In the genomic region with DNA sequence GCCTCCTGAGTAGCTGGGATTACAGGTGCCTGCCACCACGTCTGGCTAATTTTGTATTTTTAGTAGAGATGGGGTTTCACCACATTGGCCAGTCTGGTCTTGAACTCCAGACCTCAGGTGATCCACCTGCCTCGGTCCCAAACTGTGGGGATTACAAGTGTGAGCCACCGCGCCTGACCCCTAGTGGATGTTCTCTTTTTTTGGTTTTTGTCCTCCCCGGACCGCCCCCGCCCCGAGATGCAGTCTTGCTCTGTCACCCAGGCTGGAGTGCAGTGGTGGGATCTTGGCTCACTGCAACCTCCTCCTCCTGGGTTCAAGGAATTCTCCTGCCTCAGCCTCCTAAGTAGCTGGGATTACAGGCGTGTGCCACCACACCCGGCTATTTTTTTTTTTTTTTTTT, we compare ENCODE assay signal across 13 cellular contexts. TPM values are rescaled to one million over a fixed set of nuclear protein-coding genes. Genes with fewer than 3 reads are reported as not detected.
A peak's percentile ranks its signal among the peaks of the same experiment; 100 is the strongest.
DNase-seq lines count a peak whose midpoint lies in the region; ATAC-seq, FAIRE-seq and TF ChIP-seq lines count a peak whose summit lies in the region.
"Not testable (repeated sequence)": the region's sequence is repeated elsewhere in the genome, so short reads cannot be mapped to it uniquely, and the experiment has no call there.
"Had no signal": no experiment of that assay in that cellular context is flagged by ENCODE, and none has a peak within 500 bp of the region (broad histone marks: within the 10 kb centered on the region; RNA-seq: fewer than 3 reads in every experiment).

No MANE protein-coding gene starts in this region.

- ATAC-seq in activated CD8-positive, alpha-beta memory T cell treated with anti-CD3 and anti-CD28 coated beads, Interleukin-2, amount 10 ng/mL, durations not matched to agents 7 days and 5 days, result peak; percentile 39
- peak; percentile 79 for ATAC-seq in GM12878

- intact Hi-C loops in GM12878 (cut with micrococcal nuclease; ENCODE audit: unreplicated experiment), result loop anchor here (2.0 to 10.0 kb wide), 2 partner anchors 135 to 209 kb away; a partner anchor contains a TSS

- TF ChIP-seq EP300 in SK-N-SH (IDR thresholded peaks at IDR 0.05; ENCODE audit: borderline replicate concordance in 1 of 2, low read depth in 1 of 2, low read length in 1 of 2); GM12878 (IDR thresholded peaks at IDR 0.05; ENCODE audit: borderline replicate concordance in 1 of 2, control insufficient read depth in 1 of 2, low read depth in 2 of 2, low read length in 2 of 2): not testable (repeated sequence)

- TF ChIP-seq CTCF in AG04450 (IDR thresholded peaks at IDR 0.05; ENCODE audit: low read depth, low read length) (0 out of 2 replicates have a peak, but pooled peaks have one; percentile 2), GM12875 (IDR thresholded peaks at IDR 0.05; ENCODE audit: borderline replicate concordance, insufficient read depth, low read depth, low read length) (peak; percentile 36; the same call in 1 of the 2 replicates), MM.1S (IDR thresholded peaks at IDR 0.05; ENCODE audit: low read length) (peak; percentile 25; the same call in 1 of the 2 replicates), SK-N-SH (IDR thresholded peaks at IDR 0.05) (peak; percentile 38), GM12878 (IDR thresholded peaks at IDR 0.05 in 2 of 3, conservative IDR thresholded peaks at IDR 0.05 in 1 of 3; ENCODE audit: control insufficient read depth in 2 of 3, extremely low read depth in 1 of 3, insufficient read depth in 1 of 3, low read depth in 3 of 3, low read length in 3 of 3) (peak; percentile 31 to 38 (median 34); a peak in 5 of 6 replicates), hepatocyte (IDR thresholded peaks at IDR 0.05; ENCODE audit: poor library complexity) (peak; percentile 10)

- H3K9me3 ChIP-seq in AG04450 (ENCODE audit: control insufficient read depth, insufficient read depth, low read length); MM.1S (replicated peaks; ENCODE audit: insufficient read depth, low read length); SK-N-SH; GM12878 (replicated peaks; ENCODE audit: control insufficient read depth, insufficient read depth, low read length); hepatocyte (ENCODE audit: low read depth): not testable (repeated sequence)

- in situ Hi-C loops in GM12878 (cut with MboI), result not testable (repeated sequence)

- not testable (repeated sequence) for H4K20me1 ChIP-seq in MM.1S (ENCODE audit: insufficient read depth, low read length); SK-N-SH (ENCODE audit: insufficient read depth); GM12878 (ENCODE audit: control insufficient read depth, insufficient read depth); hepatocyte (ENCODE audit: insufficient read depth, poor library complexity, severe bottlenecking)

- H3K27ac ChIP-seq in AG04450 (ENCODE audit: low read depth, low read length); MM.1S (ENCODE audit: low read length); SK-N-SH (ENCODE audit: low read depth in 2 of 2, low read length in 1 of 2); GM12878 (ENCODE audit: control insufficient read depth, insufficient read depth); hepatocyte: not testable (repeated sequence)

- RAD21 ChIA-PET in GM12878 (lab: Charles Lee; ENCODE audit: unreplicated experiment), result interaction anchor here (0.7 to 0.9 kb wide), 4 partner anchors 99 to 506 kb away, joined by 3 read pairs; no protein-coding TSS in a partner anchor

- not testable (repeated sequence) for H3K4me3 Mint-ChIP-seq in activated CD8-positive, alpha-beta memory T cell treated with anti-CD3 and anti-CD28 coated beads, Interleukin-2, amount 10 ng/mL, durations not matched to agents 7 days and 5 days

- TF ChIP-seq RAD21 in SK-N-SH (IDR thresholded peaks at IDR 0.05; ENCODE audit: low read length), result not testable (repeated sequence)
- TF ChIP-seq RAD21 in GM12878 (IDR thresholded peaks at IDR 0.05; ENCODE audit: insufficient read depth, low read depth, low read length), result peak; percentile 36

- not testable (repeated sequence) for H3K4me3 ChIP-seq in AG04450 (ENCODE audit: low read depth, low read length); GM12875 (ENCODE audit: low read depth, low read length); MM.1S (ENCODE audit: low read length); SK-N-SH (ENCODE audit: low read depth in 2 of 2, low read length in 1 of 2); GM12878; hepatocyte

- 22% methylated on average over 10 of the region's 10 CpGs for WGBS in SK-N-SH (ENCODE audit: low lambda C conversion rate)
- WGBS in GM12878 (ENCODE audit: insufficient coverage, insufficient replicate concordance, low lambda C conversion rate, missing lambda C conversion rate), result 13% methylated on average over 10 of the region's 10 CpGs
- 48% methylated on average over 10 of the region's 10 CpGs for WGBS in hepatocyte (ENCODE audit: low lambda C conversion rate, missing lambda C conversion rate)

- H3K79me2 ChIP-seq in MM.1S (ENCODE audit: low read length); SK-N-SH (ENCODE audit: insufficient read depth); GM12878 (ENCODE audit: control insufficient read depth, insufficient read depth, low read length); hepatocyte: not testable (repeated sequence)

- not testable (repeated sequence) for H3K4me2 ChIP-seq in MM.1S (ENCODE audit: low read depth, low read length); SK-N-SH; GM12878 (ENCODE audit: control insufficient read depth, insufficient read depth); hepatocyte

- H3K27me3 ChIP-seq in AG04450 (ENCODE audit: control insufficient read depth, insufficient read depth, low read length) (peaks cover 18% of the 10 kb centered on the region), MM.1S (replicated peaks; ENCODE audit: insufficient read depth, low read length) (peaks cover 75% of the 10 kb centered on the region), SK-N-SH (ENCODE audit: insufficient read depth) (peaks cover 29% of the 10 kb centered on the region)
- not testable (repeated sequence) for H3K27me3 ChIP-seq in GM12878 (replicated peaks in 1 of 2; ENCODE audit: control insufficient read depth in 2 of 2, insufficient read depth in 2 of 2, low read length in 1 of 2); hepatocyte

- DNase-seq in AG04450 (ENCODE audit: low read depth, low spot score); MM.1S; SK-N-SH; GM12878 (ENCODE audit: low read depth, low spot score); hepatocyte (ENCODE audit: low spot score): not testable (repeated sequence)
- DNase-seq in activated CD8-positive, alpha-beta memory T cell treated with anti-CD3 and anti-CD28 coated beads, Interleukin-2, amount 10 ng/mL, durations not matched to agents 7 days and 5 days, result peak; percentile 44
- peak; percentile 25 for DNase-seq in stimulated activated CD4-positive, alpha-beta T cell treated with anti-CD3 and anti-CD28 coated beads, Interleukin-1b, Interleukin-23, amount 100 ng/mL, for 48 hours

- not testable (repeated sequence) for BruUV-seq in GM12878 (replicated peaks; lab: Mats Ljungman, UMichigan)

- H3F3A ChIP-seq in MM.1S (ENCODE audit: insufficient read depth, low read length); SK-N-SH (replicated peaks; ENCODE audit: insufficient read depth): not testable (repeated sequence)

- peaks cover 37% of the 10 kb centered on the region for H3K27me3 Mint-ChIP-seq in activated CD8-positive, alpha-beta memory T cell treated with anti-CD3 and anti-CD28 coated beads, Interleukin-2, amount 10 ng/mL, durations not matched to agents 7 days and 5 days

- H3K36me3 ChIP-seq in MM.1S (replicated peaks; ENCODE audit: insufficient read depth, low read length); SK-N-SH (replicated peaks in 1 of 2; ENCODE audit: control insufficient read depth in 1 of 2, insufficient read depth in 2 of 2, low read length in 1 of 2); GM12878 (ENCODE audit: control insufficient read depth in 2 of 2, insufficient read depth in 2 of 2, low read length in 1 of 2); hepatocyte (replicated peaks; ENCODE audit: insufficient read depth, low read depth): not testable (repeated sequence)

- TF ChIP-seq POLR2A in GM12878 (IDR thresholded peaks at IDR 0.05; ENCODE audit: low read depth, low read length), result not testable (repeated sequence)

- not testable (repeated sequence) for H3K9me3 Mint-ChIP-seq in activated CD8-positive, alpha-beta memory T cell treated with anti-CD3 and anti-CD28 coated beads, Interleukin-2, amount 10 ng/mL, durations not matched to agents 7 days and 5 days (ENCODE audit: low read depth)

- H3K9me2 ChIP-seq in MM.1S (replicated peaks; ENCODE audit: insufficient read depth, low read length); SK-N-SH; hepatocyte (replicated peaks; ENCODE audit: insufficient read depth): not testable (repeated sequence)

- FAIRE-seq in GM12878 (lab: Jason Lieb, UNC), result not testable (repeated sequence)

- not testable (repeated sequence) for H2AFZ ChIP-seq in MM.1S (ENCODE audit: low read length); SK-N-SH (ENCODE audit: low read depth); GM12878 (ENCODE audit: control insufficient read depth, low read depth, low read length); hepatocyte

- not testable (repeated sequence) for H3K4me1 Mint-ChIP-seq in activated CD8-positive, alpha-beta memory T cell treated with anti-CD3 and anti-CD28 coated beads, Interleukin-2, amount 10 ng/mL, durations not matched to agents 7 days and 5 days

- SMC1A ChIA-PET in GM12878 (lab: Charles Lee; ENCODE audit: uncharacterized antibody, unreplicated experiment), result interaction anchor here (1.7 kb wide), 1 partner anchor 100 kb away, joined by 4 read pairs; no protein-coding TSS in a partner anchor

- CTCF ChIA-PET in AG04450 (lab: Charles Lee) (interaction anchor here (1.0 to 1.8 kb wide), 3 partner anchors 98 to 236 kb away, joined by 3 to 5 read pairs (median 4); no protein-coding TSS in a partner anchor), SK-N-SH (lab: Yijun Ruan, JAX) (interaction anchor here (1.4 to 2.4 kb wide), 3 partner anchors 9 to 210 kb away, joined by 4 to 9 read pairs (median 6); a partner anchor contains a TSS), GM12878 (lab: Yijun Ruan, JAX) (interaction anchor here (0.6 to 1.1 kb wide), 2 partner anchors 65 to 210 kb away, joined by 3 read pairs; a partner anchor contains a TSS)
- CTCF ChIA-PET in activated CD8-positive, alpha-beta memory T cell treated with anti-CD3 and anti-CD28 coated beads, Interleukin-2, amount 10 ng/mL, durations not matched to agents 7 days and 5 days (lab: Charles Lee), result interaction anchor here (1.1 to 2.1 kb wide), 2 partner anchors 102 to 210 kb away, joined by 3 to 8 read pairs; a partner anchor contains a TSS

- H3K36me3 Mint-ChIP-seq in activated CD8-positive, alpha-beta memory T cell treated with anti-CD3 and anti-CD28 coated beads, Interleukin-2, amount 10 ng/mL, durations not matched to agents 7 days and 5 days, result not testable (repeated sequence)

- not testable (repeated sequence) for H3K27ac Mint-ChIP-seq in activated CD8-positive, alpha-beta memory T cell treated with anti-CD3 and anti-CD28 coated beads, Interleukin-2, amount 10 ng/mL, durations not matched to agents 7 days and 5 days

- not testable (repeated sequence) for H3K4me1 ChIP-seq in MM.1S (ENCODE audit: low read length); SK-N-SH (ENCODE audit: control insufficient read depth in 1 of 2, insufficient read depth in 2 of 2, low read depth in 1 of 2, low read length in 1 of 2); GM12878 (ENCODE audit: control insufficient read depth, insufficient read depth, low read length); hepatocyte (ENCODE audit: insufficient read depth)

- POLR2A ChIA-PET in AG04450 (lab: Yijun Ruan, JAX); SK-N-SH (lab: Yijun Ruan, JAX); GM12878 (lab: Charles Lee): not testable (repeated sequence)

- H3K9ac ChIP-seq in MM.1S (ENCODE audit: low read length); SK-N-SH; GM12878 (ENCODE audit: control insufficient read depth, insufficient read depth, low read length): not testable (repeated sequence)

RNA-seq across cellular contexts. Expression of a gene that starts 4.6 kb away (rescaled TPM):
- polyA plus RNA-seq in AG04450 (2011; rRNA removed), result not detected in 2 replicates
- not detected in 2 replicates for polyA minus RNA-seq in AG04450 (2011; rRNA and poly(A)+ RNA removed)
- not detected in 2 replicates for polyA plus RNA-seq in SK-N-SH (2012; rRNA removed)
- not detected in 2 replicates for polyA plus RNA-seq in SK-N-SH (2012; cell fraction: cytosol; rRNA removed)
- 0.04 and 0.20 TPM in 2 replicates for polyA plus RNA-seq in SK-N-SH (2012; cell fraction: nucleus; rRNA removed)
- total RNA-seq in activated CD8-positive, alpha-beta memory T cell treated with anti-CD3 and anti-CD28 coated beads, Interleukin-2, amount 10 ng/mL, durations not matched to agents 7 days and 5 days, result under 1 TPM in 1 of 2 experiments, not detected in 1; 0.06 TPM
- total RNA-seq in GM12878 (2013; cell fraction: nucleolus; rRNA removed), result not detected in 2 replicates
- total RNA-seq in GM12878 (2014; rRNA removed), result not detected in 2 replicates
- total RNA-seq in GM12878 (2014; rRNA removed; fragmentation: Illumina TruSeq; extraction: Trizol), result not detected in 2 replicates
- 0.03 and 0.05 TPM in 2 replicates for total RNA-seq in GM12878 (2021)
- polyA plus RNA-seq in GM12878 (2011; ENCODE audit: low read depth), result not detected
- not detected in 2 replicates for polyA plus RNA-seq in GM12878 (2011; rRNA removed)
- under 0.01 and 0.19 TPM in 2 replicates for polyA plus RNA-seq in GM12878 (2011; cell fraction: cytosol; rRNA removed)
- 0.27 and 0.59 TPM in 2 replicates for polyA plus RNA-seq in GM12878 (2011; cell fraction: nucleus; rRNA removed)
- polyA plus RNA-seq in GM12878 (2012), result 0.01 TPM in 2 replicates
- not detected in 2 replicates for polyA plus RNA-seq in GM12878 (2014; fragmentation: Illumina TruSeq; extraction: Trizol)
- not detected for polyA plus RNA-seq in GM12878 (2014; fragmentation: Nextera tagmentation; extraction: Ambion mirVana)
- polyA plus RNA-seq in GM12878 (2014; rRNA removed), result not detected in 2 replicates
- not detected for polyA plus RNA-seq in GM12878 (2016; fragmentation: Nextera tagmentation; extraction: Ambion mirVana)
- not detected in 2 replicates for polyA minus RNA-seq in GM12878 (2011; rRNA and poly(A)+ RNA removed)
- not detected in 2 replicates for polyA minus RNA-seq in GM12878 (2011; cell fraction: cytosol; rRNA and poly(A)+ RNA removed)
- polyA minus RNA-seq in GM12878 (2011; cell fraction: nucleus; rRNA and poly(A)+ RNA removed), result not detected in 2 replicates
- 9.4 and 11.5 TPM in 2 replicates for total RNA-seq in hepatocyte
- polyA plus RNA-seq in hepatocyte, result 6.4 and 7.5 TPM in 2 replicates
- total RNA-seq: endothelial cell of umbilical vein, left colon, pulmonary artery endothelial cell, smooth muscle cell had no signal
- polyA plus RNA-seq: CD4-positive, CD25-positive, alpha-beta regulatory T cell; endothelial cell of umbilical vein; smooth muscle cell had no signal

RNA-seq across cellular contexts. Expression of a gene that starts 55.2 kb away (rescaled TPM):
- 4.7 and 5.4 TPM in 2 replicates for polyA plus RNA-seq in AG04450 (2011; rRNA removed)
- polyA minus RNA-seq in AG04450 (2011; rRNA and poly(A)+ RNA removed), result 4.3 and 7.6 TPM in 2 replicates
- 36.5 and 41.4 TPM in 2 replicates for polyA plus RNA-seq in SK-N-SH (2012; rRNA removed)
- polyA plus RNA-seq in SK-N-SH (2012; cell fraction: cytosol; rRNA removed), result 19.7 and 28.8 TPM in 2 replicates
- polyA plus RNA-seq in SK-N-SH (2012; cell fraction: nucleus; rRNA removed), result 33.0 and 44.4 TPM in 2 replicates
- 10 to 100 TPM; 20.3 to 28.2 TPM for total RNA-seq in activated CD8-positive, alpha-beta memory T cell treated with anti-CD3 and anti-CD28 coated beads, Interleukin-2, amount 10 ng/mL, durations not matched to agents 7 days and 5 days
- 93.8 and 104 TPM in 2 replicates for total RNA-seq in GM12878 (2013; cell fraction: nucleolus; rRNA removed)
- total RNA-seq in GM12878 (2014; rRNA removed), result 46.3 and 46.8 TPM in 2 replicates
- total RNA-seq in GM12878 (2014; rRNA removed; fragmentation: Illumina TruSeq; extraction: Trizol), result 17.3 and 18.2 TPM in 2 replicates
- total RNA-seq in GM12878 (2021), result 41.7 and 43.1 TPM in 2 replicates
- 7.7 TPM for polyA plus RNA-seq in GM12878 (2011; ENCODE audit: low read depth)
- 29.5 and 62.1 TPM in 2 replicates for polyA plus RNA-seq in GM12878 (2011; rRNA removed)
- 70.2 and 82.3 TPM in 2 replicates for polyA plus RNA-seq in GM12878 (2011; cell fraction: cytosol; rRNA removed)
- polyA plus RNA-seq in GM12878 (2011; cell fraction: nucleus; rRNA removed), result 88.0 and 94.5 TPM in 2 replicates
- 23.1 and 31.6 TPM in 2 replicates for polyA plus RNA-seq in GM12878 (2012)
- 12.7 and 16.2 TPM in 2 replicates for polyA plus RNA-seq in GM12878 (2014; fragmentation: Illumina TruSeq; extraction: Trizol)
- 1 to 10 TPM in 1 of 2 experiments, under 1 TPM in 1; 0.34 to 1.9 TPM for polyA plus RNA-seq in GM12878 (2014; fragmentation: Nextera tagmentation; extraction: Ambion mirVana)
- polyA plus RNA-seq in GM12878 (2014; rRNA removed), result 53.6 and 55.4 TPM in 2 replicates
- polyA plus RNA-seq in GM12878 (2016; fragmentation: Nextera tagmentation; extraction: Ambion mirVana), result 10 to 100 TPM; 19.9 to 21.6 TPM
- 68.0 and 73.3 TPM in 2 replicates for polyA minus RNA-seq in GM12878 (2011; rRNA and poly(A)+ RNA removed)
- 18.3 and 19.1 TPM in 2 replicates for polyA minus RNA-seq in GM12878 (2011; cell fraction: cytosol; rRNA and poly(A)+ RNA removed)
- 24.3 and 31.7 TPM in 2 replicates for polyA minus RNA-seq in GM12878 (2011; cell fraction: nucleus; rRNA and poly(A)+ RNA removed)
- total RNA-seq in hepatocyte, result 79.6 and 82.6 TPM in 2 replicates
- polyA plus RNA-seq in hepatocyte, result 69.2 and 86.0 TPM in 2 replicates
